In the genomic region with DNA sequence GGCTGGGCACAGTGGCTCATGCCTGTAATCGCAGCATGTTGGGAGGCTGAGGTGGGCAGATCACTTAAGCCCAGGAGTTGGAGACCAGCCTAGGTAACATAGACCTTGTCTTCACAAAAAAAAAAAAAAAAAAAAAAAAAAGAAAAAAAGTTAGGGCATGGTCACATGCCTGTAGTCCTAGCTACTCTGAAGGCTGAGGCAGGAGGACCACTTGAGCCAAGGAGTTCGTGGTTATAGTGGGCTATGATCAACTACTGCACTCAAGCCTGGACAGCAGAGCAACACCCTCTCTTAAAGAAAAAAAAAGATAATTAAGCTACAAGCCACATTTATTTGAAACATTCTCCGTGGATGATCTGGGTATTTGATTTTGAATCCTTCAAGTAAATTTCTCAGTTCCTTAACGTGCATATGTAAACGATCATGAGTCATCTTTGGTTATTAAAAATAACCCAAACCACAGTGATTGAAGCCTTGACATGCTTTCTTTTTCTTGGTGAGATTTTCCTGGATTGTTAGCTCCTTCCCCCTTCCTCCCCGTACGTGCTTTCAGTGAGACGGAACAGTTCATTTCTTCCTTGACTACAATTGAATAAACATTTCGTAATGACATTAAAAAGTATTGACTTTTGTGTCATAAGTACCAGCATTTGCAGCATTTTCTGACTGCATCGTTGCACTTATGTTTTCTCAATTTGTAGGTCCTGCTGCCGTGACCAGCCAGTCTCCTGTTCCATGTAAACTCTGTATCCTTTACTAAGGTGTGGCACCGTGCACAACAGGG, we compare ENCODE assay signal across 12 cellular contexts. TPM values are rescaled to one million over a fixed set of nuclear protein-coding genes. Genes with fewer than 3 reads are reported as not detected.
DNase-seq lines count a peak whose midpoint lies in the region; ATAC-seq and TF ChIP-seq lines count a peak whose summit lies in the region.
"Had no signal": no experiment of that assay in that cellular context is flagged by ENCODE, and none has a peak within 500 bp of the region (broad histone marks: within the 10 kb centered on the region; RNA-seq: fewer than 3 reads in every experiment).

No MANE protein-coding gene starts in this region.

- peak overlapping the region; percentile 34 for H3K27ac Mint-ChIP-seq in Calu3 (ENCODE audit: unreplicated experiment)

- H3K27me3 ChIP-seq in lower lobe of right lung (ENCODE audit: low read depth) (no peaks in the 10 kb centered on the region), right atrium auricular region (no peaks in the 10 kb centered on the region), Karpas-422 (ENCODE audit: low read length) (no peaks in the 10 kb centered on the region)
- H3K27me3 ChIP-seq: uterus had no signal

- H3K79me2 ChIP-seq in Karpas-422 (ENCODE audit: low read length): no peaks in the 10 kb centered on the region

- H3K9ac ChIP-seq in Karpas-422 (ENCODE audit: low read length): no peak overlapping the region

- no peaks in the 10 kb centered on the region for H3K9me3 Mint-ChIP-seq in Calu3 (ENCODE audit: low read depth, unreplicated experiment)

- peaks cover 79% of the 10 kb centered on the region for H3K36me3 Mint-ChIP-seq in Calu3 (ENCODE audit: insufficient read depth, unreplicated experiment)

- no TSS peak for BruUV-seq in Calu3 (replicated peaks; lab: Mats Ljungman, UMichigan)

- CTCF ChIA-PET in Calu3 (lab: Charles Lee): interaction anchor here (1.0 kb wide), 1 partner anchor 179 kb away, joined by 3 read pairs; no protein-coding TSS in a partner anchor

- ATAC-seq in HG03432 (IDR thresholded peaks at IDR 0.05; ENCODE audit: unreplicated experiment) (peak; percentile 62), lower lobe of right lung (peak; percentile 69 to 80), GM18502 (IDR thresholded peaks at IDR 0.05; ENCODE audit: poor library complexity, unreplicated experiment) (no peak)

- no peak overlapping the region for H3K4me3 Mint-ChIP-seq in Calu3 (ENCODE audit: low read depth, unreplicated experiment)

- peaks cover 11% of the 10 kb centered on the region for H3K4me1 Mint-ChIP-seq in Calu3 (ENCODE audit: low read depth, unreplicated experiment)

- H3K27ac ChIP-seq in lower lobe of right lung (peak overlapping the region; percentile 66), right atrium auricular region (no peak overlapping the region), Karpas-422 (ENCODE audit: low read length) (no peak overlapping the region)
- H3K27ac ChIP-seq: uterus had no signal

- H3K4me2 ChIP-seq in Karpas-422 (ENCODE audit: low read depth, low read length, poor library complexity, severe bottlenecking): no peak overlapping the region

- no peaks in the 10 kb centered on the region for H3K9me2 ChIP-seq in Karpas-422 (replicated peaks; ENCODE audit: insufficient read depth, low read length)

- H3K9me3 ChIP-seq in lower lobe of right lung (no peaks in the 10 kb centered on the region), right atrium auricular region (no peaks in the 10 kb centered on the region), Karpas-422 (ENCODE audit: low read length) (no peaks in the 10 kb centered on the region)
- H3K9me3 ChIP-seq: uterus had no signal

- H3K4me3 ChIP-seq in lower lobe of right lung (no peak overlapping the region), right atrium auricular region (no peak overlapping the region), Karpas-422 (ENCODE audit: low read length) (no peak overlapping the region)
- H3K4me3 ChIP-seq: uterus had no signal

- no peak for TF ChIP-seq CTCF in Calu3 (IDR thresholded peaks at IDR 0.05; ENCODE audit: unreplicated experiment)
- no peak for TF ChIP-seq CTCF in lower lobe of right lung (IDR thresholded peaks at IDR 0.05)
- no peak for TF ChIP-seq CTCF in right atrium auricular region (IDR thresholded peaks at IDR 0.05)

- 0 out of 2 replicates have a peak, but pooled peaks cover 13% of the 10 kb centered on the region for H4K20me1 ChIP-seq in Karpas-422 (ENCODE audit: insufficient read depth, low read depth, low read length)

- H3K36me3 ChIP-seq in lower lobe of right lung (peaks cover 100% of the 10 kb centered on the region), right atrium auricular region (peaks cover 89% of the 10 kb centered on the region), Karpas-422 (ENCODE audit: insufficient read depth, low read length) (peaks cover 52% of the 10 kb centered on the region; the same call in 1 of the 2 replicates)
- H3K36me3 ChIP-seq: uterus had no signal

- H3K27me3 Mint-ChIP-seq in Calu3 (ENCODE audit: unreplicated experiment): no peaks in the 10 kb centered on the region

- no peak overlapping the region for H2AFZ ChIP-seq in Karpas-422 (ENCODE audit: low read length)

- H3K4me1 ChIP-seq in lower lobe of right lung: peaks cover 33% of the 10 kb centered on the region
- H3K4me1 ChIP-seq in right atrium auricular region: peaks cover 0 to 4% of the 10 kb centered on the region in 2 donors
- peaks cover 12% of the 10 kb centered on the region for H3K4me1 ChIP-seq in Karpas-422 (ENCODE audit: low read length)
- H3K4me1 ChIP-seq: uterus had no signal

- intact Hi-C loops in Calu3 (cut with micrococcal nuclease; ENCODE audit: unreplicated experiment): no loop called here
- intact Hi-C loops in lower lobe of right lung (cut with DNase I): no loop called here

- DNase-seq in Calu3 (no peak), astrocyte of the hippocampus (ENCODE audit: low read depth, low spot score) (peak; percentile 46), lower lobe of right lung (no peak), right atrium auricular region (ENCODE audit: low spot score) (no peak), Karpas-422 (no peak)
- no peak for DNase-seq in central memory CD4-positive, alpha-beta T cell
- DNase-seq: activated CD8-positive, alpha-beta memory T cell treated with anti-CD3 and anti-CD28 coated beads for 24 hours; nucleus accumbens; SHP77; uterus had no signal

RNA-seq across cellular contexts. Expression of gene RMC1, which starts 20.3 kb away (rescaled TPM):
- total RNA-seq in Calu3 (2022) (31.0 and 33.7 TPM in 2 replicates), lower lobe of right lung (34.2 TPM), right atrium auricular region (10 to 100 TPM; 17.2 TPM)
- 29.3 and 57.7 TPM in 2 replicates for total RNA-seq in Karpas-422 (2014; rRNA removed; shearing (Covaris generic); ENCODE audit: low replicate concordance)
